In the genomic region with DNA sequence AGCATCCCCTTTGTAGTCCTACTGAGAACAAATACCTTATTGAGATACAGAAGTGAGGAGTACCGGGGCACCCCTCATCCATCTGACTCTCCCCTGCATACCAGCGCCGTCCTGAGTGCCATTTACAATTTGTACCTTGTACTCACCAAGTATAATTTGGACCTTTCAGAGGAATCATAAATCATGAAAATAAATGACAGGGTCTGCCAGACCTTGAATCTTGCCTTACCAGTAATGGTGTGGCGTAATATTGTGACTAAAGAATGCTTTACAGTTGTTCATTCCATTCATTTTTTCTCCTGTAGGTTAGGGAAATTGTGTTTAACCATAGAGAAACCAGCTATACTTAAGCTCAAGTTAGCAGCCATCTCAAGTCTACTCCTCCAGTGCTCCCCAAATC, we compare ENCODE assay signal across 22 cellular contexts.
A peak's percentile ranks its signal among the peaks of the same experiment; 100 is the strongest.
DNase-seq lines count a peak whose midpoint lies in the region; ATAC-seq and TF ChIP-seq lines count a peak whose summit lies in the region.
"Had no signal": no experiment of that assay in that cellular context is flagged by ENCODE, and none has a peak within 500 bp of the region (broad histone marks: within the 10 kb centered on the region; RNA-seq: fewer than 3 reads in every experiment).

No MANE protein-coding gene starts in this region.

- peaks cover 41% of the 10 kb centered on the region for H3K79me2 ChIP-seq in osteoblast (ENCODE audit: insufficient read depth, low read length)

- H4K20me1 ChIP-seq in osteoblast (ENCODE audit: insufficient read depth, low read length) = no peaks in the 10 kb centered on the region

- 66 to 80% methylated on average over 4 of the region's 4 CpGs for WGBS in body of pancreas, 2 donors

- H2AFZ ChIP-seq in osteoblast (ENCODE audit: low read length) = no peak overlapping the region
- H2AFZ ChIP-seq: GM23338 had no signal

- ATAC-seq in body of pancreas (peak; percentile 52), HG02798 (IDR thresholded peaks at IDR 0.05; ENCODE audit: poor library complexity, unreplicated experiment) (no peak), GM21447 (IDR thresholded peaks at IDR 0.05; ENCODE audit: unreplicated experiment) (no peak), GM21529 (IDR thresholded peaks at IDR 0.05; ENCODE audit: unreplicated experiment) (no peak)
- ATAC-seq: GM23338, lower lobe of right lung had no signal

- H3K4me3 ChIP-seq in body of pancreas (no peak overlapping the region), osteoblast (ENCODE audit: insufficient read depth, low read length) (no peak overlapping the region)
- H3K4me3 ChIP-seq: BLaER1 treated with 17β-estradiol and CSF1 and Interleukin-3, amounts not matched to agents 10 nM and 100 nM; GM23338; lower lobe of right lung had no signal

- no peak overlapping the region for H3K27ac ChIP-seq in body of pancreas
- peak overlapping the region; percentile 37 for H3K27ac ChIP-seq in osteoblast (ENCODE audit: low read depth, low read length)
- H3K27ac ChIP-seq: BLaER1 treated with 17β-estradiol and CSF1 and Interleukin-3, amounts not matched to agents 10 nM and 100 nM; brain microvascular endothelial cell; KMS-11; lower lobe of right lung; neutrophil had no signal

- TF ChIP-seq POLR2A in body of pancreas (IDR thresholded peaks at IDR 0.05) = no peak

- TF ChIP-seq CTCF in body of pancreas (IDR thresholded peaks at IDR 0.05) (no peak), osteoblast (IDR thresholded peaks at IDR 0.05; ENCODE audit: extremely low read depth, low read depth, low read length) (no peak)

- H3K9me3 ChIP-seq in body of pancreas (no peaks in the 10 kb centered on the region), osteoblast (ENCODE audit: low read depth, low read length) (no peaks in the 10 kb centered on the region)
- H3K9me3 ChIP-seq: BLaER1 treated with 17β-estradiol and CSF1 and Interleukin-3, amounts not matched to agents 10 nM and 100 nM; lower lobe of right lung; neutrophil had no signal

- H3K27me3 ChIP-seq in body of pancreas = no peaks in the 10 kb centered on the region
- no peaks in the 10 kb centered on the region for H3K27me3 ChIP-seq in osteoblast (ENCODE audit: insufficient read depth, low read length)
- H3K27me3 ChIP-seq: BLaER1 treated with 17β-estradiol and CSF1 and Interleukin-3, amounts not matched to agents 10 nM and 100 nM; brain microvascular endothelial cell; neutrophil had no signal

- H3K36me3 ChIP-seq in body of pancreas (replicated peaks in 1 of 2; ENCODE audit: insufficient read depth in 1 of 2, low read depth in 2 of 2) = peaks cover 0 to 2% of the 10 kb centered on the region in 2 donors
- H3K36me3 ChIP-seq in osteoblast (ENCODE audit: insufficient read depth, low read length) = peaks cover 59% of the 10 kb centered on the region

- H3K4me1 ChIP-seq in body of pancreas (peaks cover 10% of the 10 kb centered on the region), osteoblast (ENCODE audit: insufficient read depth, low read length) (peaks cover 44% of the 10 kb centered on the region)
- H3K4me1 ChIP-seq: BLaER1 treated with 17β-estradiol and CSF1 and Interleukin-3, amounts not matched to agents 10 nM and 100 nM had no signal

- DNase-seq in EH (ENCODE audit: low read depth) (peak; percentile 61), NCI-H2227 treated with DMSO at 0.1 percent for 48 hours (lab: John Stamatoyannopoulos, UW) (peak; percentile 58), body of pancreas (no peak), osteoblast (ENCODE audit: insufficient read length, low spot score, missing footprints) (no peak)
- no peak for DNase-seq in stimulated activated CD4-positive, alpha-beta T cell treated with anti-CD3 and anti-CD28 coated beads, Interleukin-4, amount 100 ng/mL, for 24 hours
- DNase-seq: brain microvascular endothelial cell; GDM1; hippocampal formation; lower lobe of right lung; MV-4-11; NCI-H1930; NCI-H446 treated with DMSO at 0.1 percent for 48 hours; NK-92 treated with Interleukin-12 subunit alpha and Interleukin-12 subunit beta, amount 100 ng/mL, for 24 hours; retina; stimulated activated CD4-positive, alpha-beta T cell treated with anti-CD3 and anti-CD28 coated beads, Interleukin-15, amount 100 ng/mL, for 24 hours had no signal

- intact Hi-C loops in body of pancreas (cut with DNase I) = no loop called here

- H3K4me2 ChIP-seq in osteoblast (ENCODE audit: insufficient read depth, low read length) = peak overlapping the region; percentile 21
- H3K4me2 ChIP-seq: BLaER1 treated with 17β-estradiol and CSF1 and Interleukin-3, amounts not matched to agents 10 nM and 100 nM; GM23338; KMS-11 had no signal

Comparison
In these comparisons a context has a peak if more than half of its experiments do, and no peak if none do; other contexts are left out.
1. DNase-seq: peak in EH (single experiment) and NCI-H2227 treated with DMSO at 0.1 percent for 48 hours (single experiment); none in body of pancreas (0 of 4), osteoblast (single experiment) and stimulated activated CD4-positive, alpha-beta T cell treated with anti-CD3 and anti-CD28 coated beads, Interleukin-4, amount 100 ng/mL, for 24 hours (single experiment).